30 cellular contexts compared by ENCODE assay signal in genomic region chr9:128782669-128783068, GRCh38.
"Had no signal": no experiment of that assay in that cellular context is flagged by ENCODE, and none has a peak within 500 bp of the region (broad histone marks: within the 10 kb centered on the region; RNA-seq: fewer than 3 reads in every experiment).

No MANE protein-coding gene starts in this region.

- H3K79me2 ChIP-seq: parathyroid adenoma had no signal

- H3K27ac Mint-ChIP-seq: activated naive CD4-positive, alpha-beta T cell treated with anti-CD3 and anti-CD28 coated beads for 36 hours; activated naive CD8-positive, alpha-beta T cell treated with anti-CD3 and anti-CD28 coated beads for 36 hours; immature natural killer cell had no signal

- H3K27me3 ChIP-seq: adrenal gland, ascending aorta, cardiac muscle cell, right atrium auricular region, testis, transverse colon had no signal

- H3K4me1 ChIP-seq: ascending aorta, parathyroid adenoma had no signal

- H3K9me3 Mint-ChIP-seq: activated naive CD8-positive, alpha-beta T cell treated with anti-CD3 and anti-CD28 coated beads for 36 hours; effector memory CD8-positive, alpha-beta T cell had no signal

- H3K9ac ChIP-seq: parathyroid adenoma had no signal

- H2AFZ ChIP-seq: parathyroid adenoma had no signal

- H3K27ac ChIP-seq: adrenal gland, ascending aorta, cardiac muscle cell, coronary artery, parathyroid adenoma, right atrium auricular region, testis, transverse colon had no signal

- H3K9me3 ChIP-seq: adrenal gland, ascending aorta, testis, transverse colon had no signal

- H3K27me3 Mint-ChIP-seq: activated naive CD8-positive, alpha-beta T cell treated with anti-CD3 and anti-CD28 coated beads for 36 hours; effector memory CD8-positive, alpha-beta T cell had no signal

- FAIRE-seq: kidney had no signal

- DNase-seq: activated CD4-positive, alpha-beta T cell treated with anti-CD3 and anti-CD28 coated beads for 48 hours; activated CD4-positive, alpha-beta T cell treated with anti-CD3 and anti-CD28 coated beads, Interleukin-2, amount 50 U/mL, for 48 hours; activated CD8-positive, alpha-beta memory T cell treated with anti-CD3 and anti-CD28 coated beads for 24 hours; activated effector memory CD4-positive, alpha-beta T cell treated with anti-CD3 and anti-CD28 coated beads, Interleukin-2, amount 50 U/mL, for 16 hours; activated naive CD4-positive, alpha-beta T cell treated with anti-CD3 and anti-CD28 coated beads for 36 hours; activated naive CD8-positive, alpha-beta T cell treated with anti-CD3 and anti-CD28 coated beads for 36 hours; effector memory CD8-positive, alpha-beta T cell; hypothalamus; immature natural killer cell; kidney; left colon; mammary epithelial cell; stimulated activated CD4-positive, alpha-beta T cell treated with anti-CD3 and anti-CD28 coated beads, Interleukin-1b, Interleukin-23, amount 100 ng/mL, for 48 hours; stimulated activated CD4-positive, alpha-beta T cell treated with anti-CD3 and anti-CD28 coated beads, Interleukin-4, amount 100 ng/mL, for 4 hours; stimulated activated CD8-positive, alpha-beta memory T cell treated with anti-CD3 and anti-CD28 coated beads, Interleukin-4, amount 100 ng/mL, for 48 hours; stimulated activated naive CD4-positive, alpha-beta T cell; T-helper 9 cell; testis; transverse colon; WERI-Rb-1 had no signal

- ATAC-seq: activated CD4-positive, CD25-positive, alpha-beta regulatory T cell treated with anti-CD3 and anti-CD28 coated beads, Interleukin-2, amount 50 U/mL, for 24 hours; effector memory CD8-positive, alpha-beta T cell; left colon had no signal

- H3K4me3 ChIP-seq: adrenal gland, ascending aorta, cardiac muscle cell, coronary artery, right atrium auricular region, smooth muscle cell, testis, transverse colon had no signal

- H3K36me3 ChIP-seq: adrenal gland, ascending aorta, cardiac muscle cell, right atrium auricular region, transverse colon, WERI-Rb-1 had no signal

- H3K4me3 Mint-ChIP-seq: activated naive CD4-positive, alpha-beta T cell treated with anti-CD3 and anti-CD28 coated beads for 36 hours; activated naive CD8-positive, alpha-beta T cell treated with anti-CD3 and anti-CD28 coated beads for 36 hours; activated T-helper 1 cell treated with anti-CD3 and anti-CD28 coated beads, Interleukin-12 subunit alpha, Interleukin-12 subunit beta, Interleukin-2, Interleukin-4 antibody, amounts not matched to agents 30 ng/mL and 10 ng/mL and 1 ng/mL, durations not matched to agents 14 hours and 24 hours and 36 hours; brain; effector memory CD8-positive, alpha-beta T cell; immature natural killer cell had no signal

- H3K36me3 Mint-ChIP-seq: activated naive CD8-positive, alpha-beta T cell treated with anti-CD3 and anti-CD28 coated beads for 36 hours; brain had no signal
